In genomic region chr2:120398051-120398960, GRCh38 we compare ENCODE assay signal across 1 cellular context.
TF ChIP-seq lines count a peak whose summit lies in the region.

No MANE protein-coding gene starts in this region.

TF ChIP-seq in IMR-90, 13 proteins besides CTCF, POLR2A, EP300 and RAD21 (continued from another document):
- no peak for TF ChIP-seq ELK1 (IDR thresholded peaks at IDR 0.05; ENCODE audit: borderline replicate concordance, low read depth, low read length)
